ENCODE assay signal across 8 cellular contexts in genomic region chr7:66013938-66014337, GRCh38. TPM values are rescaled to one million over a fixed set of nuclear protein-coding genes. Genes with fewer than 3 reads are reported as not detected.
DNase-seq lines count a peak whose midpoint lies in the region; ATAC-seq and TF ChIP-seq lines count a peak whose summit lies in the region.

No MANE protein-coding gene starts in this region.

- H3K4me2 ChIP-seq in DND-41 (ENCODE audit: insufficient read depth, low read length) (no peak overlapping the region), mesendoderm (ENCODE audit: low read length) (no peak overlapping the region)

- TF ChIP-seq CTCF in DND-41 (IDR thresholded peaks at IDR 0.05; ENCODE audit: borderline replicate concordance, extremely low read depth, low read length, poor library complexity, severe bottlenecking) = peak; percentile 28

- DNase-seq in DND-41 (no peak), M059J (ENCODE audit: low read depth) (peak; percentile 60), cerebellar cortex (ENCODE audit: low spot score) (peak; percentile 53), mesendoderm (peak; percentile 86), NCI-H446 treated with DMSO at 0.1 percent for 48 hours (lab: John Stamatoyannopoulos, UW) (no peak), activated T-cell treated with anti-CD3 and anti-CD28 coated beads for 4 hours (no peak)
- DNase-seq in stimulated activated CD4-positive, alpha-beta T cell treated with anti-CD3 and anti-CD28 coated beads, Interleukin-1b, Interleukin-23, amount 100 ng/mL, for 48 hours = no peak

- H3K4me1 ChIP-seq in DND-41 (ENCODE audit: insufficient read depth, low read length) (no peaks in the 10 kb centered on the region), mesendoderm (ENCODE audit: control insufficient read depth, low read depth, low read length) (no peaks in the 10 kb centered on the region)

- no peak overlapping the region for H3K23ac ChIP-seq in mesendoderm (ENCODE audit: low read length)

- H4K8ac ChIP-seq in mesendoderm (ENCODE audit: low read depth, low read length) = no peak overlapping the region

- H3K79me2 ChIP-seq in DND-41 (ENCODE audit: insufficient read depth, low read length) = no peaks in the 10 kb centered on the region
- no peaks in the 10 kb centered on the region for H3K79me2 ChIP-seq in mesendoderm (ENCODE audit: control insufficient read depth, insufficient read depth, low read length)

- H3K56ac ChIP-seq in mesendoderm (ENCODE audit: low read length) = no peak overlapping the region

- H3K18ac ChIP-seq in mesendoderm (ENCODE audit: low read length) = no peak overlapping the region

- no peak overlapping the region for H2AFZ ChIP-seq in DND-41 (ENCODE audit: low read depth, low read length)

- WGBS in mesendoderm (ENCODE audit: extremely low coverage, insufficient coverage, low lambda C conversion rate) = no CpG with 5 or more reads among the region's 5 CpGs

- H4K20me1 ChIP-seq in DND-41 (ENCODE audit: insufficient read depth, low read length) = no peaks in the 10 kb centered on the region

- ATAC-seq in DND-41 (ENCODE audit: insufficient read depth, low read depth) = peak; percentile 53; the same call in 1 of the 3 replicates
- ATAC-seq in HG03565 (IDR thresholded peaks at IDR 0.05; ENCODE audit: unreplicated experiment) = no peak

- H2BK120ac ChIP-seq in mesendoderm (ENCODE audit: low read depth, low read length) = no peak overlapping the region

- H3K9me3 ChIP-seq in DND-41 (ENCODE audit: insufficient read depth, low read length, severe bottlenecking) = no peaks in the 10 kb centered on the region

- no peak overlapping the region for H2AK5ac ChIP-seq in mesendoderm (ENCODE audit: low read length)

- H3K27me3 ChIP-seq in DND-41 (ENCODE audit: insufficient read depth, low read length, poor library complexity) = no peaks in the 10 kb centered on the region
- H3K27me3 ChIP-seq in mesendoderm (ENCODE audit: insufficient read depth, low read length, poor library complexity) = no peaks in the 10 kb centered on the region

- H2BK5ac ChIP-seq in mesendoderm (ENCODE audit: low read length) = no peak overlapping the region

- H4K5ac ChIP-seq in mesendoderm (ENCODE audit: low read length) = no peak overlapping the region

- H3K9ac ChIP-seq in DND-41 (ENCODE audit: low read depth, low read length) (no peak overlapping the region), mesendoderm (ENCODE audit: low read length) (no peak overlapping the region)

- no peaks in the 10 kb centered on the region for H3K79me1 ChIP-seq in mesendoderm (ENCODE audit: low read length)

- H3K4ac ChIP-seq in mesendoderm (ENCODE audit: low read depth, low read length) = no peak overlapping the region

- H3K4me3 ChIP-seq in DND-41 (ENCODE audit: low read depth in 1 of 2, low read length in 2 of 2) = no peak overlapping the region
- H3K4me3 ChIP-seq in mesendoderm (ENCODE audit: low read length) = no peak overlapping the region

- no peak overlapping the region for H3K27ac ChIP-seq in DND-41 (ENCODE audit: low read length)
- H3K27ac ChIP-seq in mesendoderm (ENCODE audit: low read depth, low read length) = no peak overlapping the region

- H3K36me3 ChIP-seq in DND-41 (ENCODE audit: insufficient read depth, low read length) (no peaks in the 10 kb centered on the region), mesendoderm (ENCODE audit: control insufficient read depth, insufficient read depth, low read length) (no peaks in the 10 kb centered on the region)

- no peak overlapping the region for H2BK15ac ChIP-seq in mesendoderm (replicated peaks; ENCODE audit: low read depth)

RNA-seq across cellular contexts. Expression of gene GUSB, which starts 31.9 kb away (rescaled TPM):
- 48.5 and 52.8 TPM in 2 replicates for total RNA-seq in M059J (2014; rRNA removed; shearing (Covaris generic))
- 22.4 TPM for polyA plus RNA-seq in mesendoderm (2013, experiment 1 of 2)
- polyA plus RNA-seq in mesendoderm (2013, experiment 2 of 2) = 20.8 TPM

Comparison
In these comparisons a context has a peak if more than half of its experiments do, and no peak if none do; other contexts are left out.
1. DNase-seq: peak in M059J (single experiment), cerebellar cortex (single experiment) and mesendoderm (single experiment); none in DND-41 (single experiment), stimulated activated CD4-positive, alpha-beta T cell treated with anti-CD3 and anti-CD28 coated beads, Interleukin-1b, Interleukin-23, amount 100 ng/mL, for 48 hours (single experiment), NCI-H446 treated with DMSO at 0.1 percent for 48 hours (single experiment) and activated T-cell treated with anti-CD3 and anti-CD28 coated beads for 4 hours (single experiment).